1 cellular context compared by ENCODE assay signal in the genomic region with DNA sequence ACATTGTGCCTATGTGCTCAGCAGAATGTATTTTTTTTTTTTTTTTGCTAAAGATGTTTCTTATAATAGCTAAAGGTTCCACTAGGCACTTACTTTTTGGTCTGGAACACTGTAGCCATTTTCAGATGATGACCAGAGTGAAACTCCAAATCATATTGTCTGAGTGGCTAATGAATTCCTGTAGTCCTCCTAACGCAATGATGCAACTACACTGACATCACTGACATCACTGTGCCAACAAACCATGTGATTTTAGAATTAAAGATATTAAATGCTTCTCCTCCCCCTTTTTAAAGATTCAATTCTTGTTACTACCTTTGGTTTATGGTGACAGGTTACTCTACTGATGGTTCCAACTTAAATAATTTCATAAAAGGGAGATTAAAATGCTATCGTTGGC.
A peak's percentile ranks its signal among the peaks of the same experiment; 100 is the strongest.
TF ChIP-seq lines count a peak whose summit lies in the region.

No MANE protein-coding gene starts in this region.

TF ChIP-seq in IMR-90, 13 proteins besides CTCF, POLR2A, EP300 and RAD21:
- TF ChIP-seq CHD1 (IDR thresholded peaks at IDR 0.05; ENCODE audit: low read depth, low read length), result no peak
- TF ChIP-seq CEBPB (IDR thresholded peaks at IDR 0.05; ENCODE audit: low read depth, low read length), result 0 out of 2 replicates have a peak, but pooled peaks have one; percentile 11
